Comparison of ENCODE assay signal across 7 cellular contexts in the genomic region with DNA sequence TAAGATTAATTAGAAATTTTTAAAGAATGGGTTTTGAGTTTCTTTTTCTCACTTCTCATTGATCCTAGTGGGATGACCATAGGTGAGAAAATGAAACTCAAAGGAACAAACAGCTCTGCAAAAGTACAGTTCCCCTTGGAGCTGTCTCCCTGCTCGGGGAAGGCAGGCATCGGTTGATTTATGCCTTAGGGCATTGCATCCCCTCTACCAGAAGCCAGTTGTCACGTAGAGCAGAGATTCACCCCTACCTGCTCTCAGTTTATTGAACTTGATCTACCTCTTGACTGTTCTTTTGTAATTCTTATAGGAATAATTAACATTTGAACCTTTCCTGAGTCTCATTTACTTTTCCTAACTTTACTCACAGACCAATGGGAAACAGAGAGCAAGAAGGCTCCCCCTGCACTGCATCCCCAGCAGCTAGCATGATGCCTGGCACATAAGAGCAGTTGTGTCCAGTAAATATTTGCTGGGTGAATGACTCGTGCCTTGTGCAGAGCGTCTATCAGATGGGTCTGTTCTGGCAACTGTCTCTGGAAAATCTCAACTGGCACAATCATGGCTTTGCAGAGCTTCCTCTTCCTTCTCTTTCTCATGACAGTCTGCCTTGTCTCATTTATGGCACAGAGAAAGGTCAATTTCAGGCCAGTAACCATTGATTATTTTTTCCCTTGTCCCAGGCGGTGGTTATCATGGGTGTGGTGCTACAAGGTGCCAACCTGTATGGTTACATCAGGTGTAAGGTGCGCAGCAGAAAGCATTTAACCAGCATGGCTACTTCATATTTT. TPM values are rescaled to one million over a fixed set of nuclear protein-coding genes. Genes with fewer than 3 reads are reported as not detected.
"Had no signal": no experiment of that assay in that cellular context is flagged by ENCODE, and none has a peak within 500 bp of the region (broad histone marks: within the 10 kb centered on the region; RNA-seq: fewer than 3 reads in every experiment).

No MANE protein-coding gene starts in this region.

RNA-seq across cellular contexts. Expression of a gene that starts 59.8 kb away (rescaled TPM):
- total RNA-seq: hepatocyte; lung microvascular endothelial cell; natural killer cell treated with Interleukin-12 subunit alpha and Interleukin-12 subunit beta and Interleukin-15 and Interleukin-18, amount 100 ng/mL, for 72 hours; right atrium auricular region; tibial nerve had no signal
- polyA plus RNA-seq: hepatocyte; naive thymus-derived CD4-positive, alpha-beta T cell; smooth muscle cell had no signal
